In the genomic region with DNA sequence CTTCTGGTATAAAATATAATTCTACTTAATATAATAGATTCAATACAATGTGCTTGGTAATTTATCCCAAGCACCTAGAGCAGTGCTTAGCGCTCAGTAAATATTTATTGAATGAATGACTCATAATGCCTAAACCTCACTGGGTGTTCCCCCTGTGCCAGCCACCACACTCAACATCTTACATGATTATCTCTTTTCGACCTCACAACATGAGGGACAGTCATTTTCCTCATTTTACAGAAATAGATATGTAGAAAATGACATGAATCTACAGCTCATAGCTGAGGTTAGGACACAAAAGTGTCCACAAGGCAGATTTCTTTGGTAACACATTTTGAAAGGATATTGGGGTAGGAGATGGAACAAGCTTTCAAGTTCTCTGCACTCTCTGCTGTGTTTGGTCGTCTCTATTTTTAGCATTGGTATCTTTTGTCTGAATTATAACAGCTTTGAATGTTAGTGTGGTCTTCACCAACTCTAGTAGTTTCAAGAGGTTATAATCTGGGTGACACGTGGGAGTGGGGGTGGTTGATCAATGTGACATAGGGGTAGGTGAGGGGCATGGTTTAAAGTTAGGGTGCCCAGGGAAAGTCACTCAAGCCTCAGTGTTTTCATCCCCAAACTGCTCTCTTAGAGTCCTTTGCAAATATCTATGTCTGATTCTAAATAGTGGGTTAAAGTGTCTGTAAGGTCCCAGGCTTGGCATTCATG, we compare ENCODE assay signal across 13 cellular contexts. TPM values are rescaled to one million over a fixed set of nuclear protein-coding genes. Genes with fewer than 3 reads are reported as not detected.
A peak's percentile ranks its signal among the peaks of the same experiment; 100 is the strongest.
DNase-seq lines count a peak whose midpoint lies in the region; ATAC-seq and TF ChIP-seq lines count a peak whose summit lies in the region.
"Had no signal": no experiment of that assay in that cellular context is flagged by ENCODE, and none has a peak within 500 bp of the region (broad histone marks: within the 10 kb centered on the region; RNA-seq: fewer than 3 reads in every experiment).

No MANE protein-coding gene starts in this region.

- 73 to 76% methylated on average over 4 of the region's 4 CpGs for WGBS in sigmoid colon, 2 donors

- H3K4me2 ChIP-seq in PC-9: peak overlapping the region; percentile 55

- H3K9me3 ChIP-seq in cardiac muscle cell (ENCODE audit: low read depth): no peaks in the 10 kb centered on the region
- peaks cover 4% of the 10 kb centered on the region; the same call in 1 of the 2 replicates for H3K9me3 ChIP-seq in PC-9 (ENCODE audit: insufficient read depth, low read depth)
- H3K9me3 ChIP-seq in sigmoid colon: no peaks in the 10 kb centered on the region
- H3K9me3 ChIP-seq: testis had no signal

- no peaks in the 10 kb centered on the region for H3K9me2 ChIP-seq in PC-9 (ENCODE audit: insufficient read depth)

- 0 out of 2 replicates have a peak overlapping the region, but pooled peaks have one; percentile 26 for H2AFZ ChIP-seq in PC-9

- no peak overlapping the region for H3K27ac Mint-ChIP-seq in immature natural killer cell

- H3K4me3 Mint-ChIP-seq in immature natural killer cell: no peak overlapping the region

- H3F3A ChIP-seq in PC-9 (ENCODE audit: insufficient read depth, low read depth): no peaks in the 10 kb centered on the region

- no peak for TF ChIP-seq POLR2A in sigmoid colon (IDR thresholded peaks at IDR 0.05)

- no peak for TF ChIP-seq EP300 in sigmoid colon (IDR thresholded peaks at IDR 0.05)

- peak overlapping the region; percentile 16 for H3K4me3 ChIP-seq in cardiac muscle cell
- no peak overlapping the region for H3K4me3 ChIP-seq in PC-9
- H3K4me3 ChIP-seq in sigmoid colon: no peak overlapping the region
- H3K4me3 ChIP-seq: testis had no signal

- peaks cover 0 to 2% (median 0%) of the 10 kb centered on the region in 3 donors for H3K27me3 Mint-ChIP-seq in immature natural killer cell (ENCODE audit: low read depth in 3 of 3)

- peaks cover 7 to 32% of the 10 kb centered on the region in 2 donors for H3K4me1 Mint-ChIP-seq in immature natural killer cell

- POLR2A ChIA-PET in PC-9 (lab: Charles Lee; ENCODE audit: unreplicated experiment): interaction anchor here (0.5 kb wide), 2 partner anchors 741 to 1730 kb away, joined by 3 to 7 read pairs; no protein-coding TSS in a partner anchor

- no peaks in the 10 kb centered on the region for H3K79me2 ChIP-seq in PC-9 (ENCODE audit: low read depth)

- H3K9me3 Mint-ChIP-seq in immature natural killer cell: peaks cover 0 to 9% (median under 1%) of the 10 kb centered on the region in 6 donors

- H3K36me3 Mint-ChIP-seq in immature natural killer cell: peaks cover 3 to 11% (median 9%) of the 10 kb centered on the region in 3 donors

- intact Hi-C loops in left ventricle myocardium superior (cut with micrococcal nuclease): no loop called here
- intact Hi-C loops in PC-9 (cut with micrococcal nuclease; ENCODE audit: unreplicated experiment): no loop called here
- intact Hi-C loops in sigmoid colon (cut with DNase I): no loop called here

- H3K27me3 ChIP-seq in cardiac muscle cell: no peaks in the 10 kb centered on the region
- H3K27me3 ChIP-seq in PC-9 (ENCODE audit: insufficient read depth, low read depth): no peaks in the 10 kb centered on the region
- H3K27me3 ChIP-seq in sigmoid colon: no peaks in the 10 kb centered on the region
- H3K27me3 ChIP-seq: testis had no signal

- peaks cover 34% of the 10 kb centered on the region for H3K36me3 ChIP-seq in cardiac muscle cell
- H3K36me3 ChIP-seq in PC-9 (ENCODE audit: low read depth): no peaks in the 10 kb centered on the region
- H3K36me3 ChIP-seq in sigmoid colon: peaks cover 0 to 13% (median 2%) of the 10 kb centered on the region in 4 donors

- no peak for ATAC-seq in left ventricle myocardium superior
- ATAC-seq in HG02759 (IDR thresholded peaks at IDR 0.05; ENCODE audit: unreplicated experiment): peak; percentile 91
- peak; percentile 82 for ATAC-seq in stimulated activated naive CD8-positive, alpha-beta T cell treated with anti-CD3 and anti-CD28 coated beads, Interleukin-15, Interleukin-2, amounts not matched to agents 100 U/mL and 50 U/mL, for 24 hours

- no peak for TF ChIP-seq CTCF in cardiac muscle cell (IDR thresholded peaks at IDR 0.05; ENCODE audit: low read depth, low read length)
- TF ChIP-seq CTCF in PC-9 (conservative IDR thresholded peaks at IDR 0.05): no peak
- TF ChIP-seq CTCF in sigmoid colon (IDR thresholded peaks at IDR 0.05): no peak

- no TSS peak for BruUV-seq in PC-9 (replicated peaks; lab: Mats Ljungman, UMichigan)

- H3K27ac ChIP-seq in cardiac muscle cell: peak overlapping the region; percentile 92
- H3K27ac ChIP-seq in PC-9: no peak overlapping the region
- peak overlapping the region in 2 of 4 donors; percentile 56 to 58 for H3K27ac ChIP-seq in sigmoid colon
- H3K27ac ChIP-seq: testis had no signal

- CTCF ChIA-PET in PC-9 (lab: Charles Lee): interaction anchor here (0.6 kb wide), 1 partner anchor 509 kb away, joined by 4 read pairs; no protein-coding TSS in a partner anchor

- DNase-seq in cardiac muscle cell (ENCODE audit: low read depth in 1 of 2, low spot score in 1 of 2) (no peak), left ventricle myocardium superior (no peak), PC-9 (peak in 1 of 2 experiments; percentile 58), immature natural killer cell (no peak), sigmoid colon (no peak), NCI-H524 (lab: John Stamatoyannopoulos, UW) (no peak)
- DNase-seq in stimulated activated naive CD8-positive, alpha-beta T cell treated with anti-CD3 and anti-CD28 coated beads, Interleukin-15, Interleukin-2, amounts not matched to agents 100 U/mL and 50 U/mL, for 24 hours: no peak
- DNase-seq: foreskin melanocyte, midbrain, NCI-H1417 treated with DMSO at 0.1 percent for 48 hours, testis had no signal

- H3K4me1 ChIP-seq in cardiac muscle cell (ENCODE audit: low read depth) (peaks cover 68% of the 10 kb centered on the region), PC-9 (replicated peaks; ENCODE audit: insufficient read depth) (peaks cover 35% of the 10 kb centered on the region), sigmoid colon (peaks cover 0 to 40% (median 28%) of the 10 kb centered on the region in 4 donors)
- H3K4me1 ChIP-seq: testis had no signal

- H4K20me1 ChIP-seq in PC-9 (ENCODE audit: insufficient read depth): no peaks in the 10 kb centered on the region

RNA-seq across cellular contexts. Expression of a gene that starts 9.8 kb away (rescaled TPM):
- total RNA-seq in cardiac muscle cell (209 and 219 TPM in 2 replicates), left ventricle myocardium superior (724 TPM), PC-9 (2021) (0.88 and 1.3 TPM in 2 replicates), sigmoid colon (10 to 100 TPM; 17.3 to 37.7 (median 22.1) TPM)
- polyA plus RNA-seq in cardiac muscle cell (182 and 194 TPM in 2 replicates), immature natural killer cell (1 to 10 TPM in 1 of 3 donors, under 1 TPM in 1, not detected in 1; 0.72 to 1.2 TPM), sigmoid colon (10 to 100 TPM in 1 of 3 donors, 1 to 10 TPM in 2; 3.3 to 11.1 (median 5.4) TPM)
- total RNA-seq: RPMI7951 had no signal

RNA-seq across cellular contexts. Expression of a gene that starts 37.6 kb away (rescaled TPM):
- total RNA-seq in cardiac muscle cell: 152 and 195 TPM in 2 replicates
- 321 and 420 TPM in 2 replicates for polyA plus RNA-seq in cardiac muscle cell
- total RNA-seq in left ventricle myocardium superior: 1,328 TPM
- 469 and 532 TPM in 2 replicates for total RNA-seq in PC-9 (2021)
- polyA plus RNA-seq in immature natural killer cell: 1,000 to 10,000 TPM; 2,810 to 4,711 (median 3,144) TPM
- total RNA-seq in sigmoid colon: 100 to 1,000 TPM; 165 to 208 (median 186) TPM
- 1,000 to 10,000 TPM in 1 of 3 donors, 100 to 1,000 TPM in 2; 558 to 1,173 (median 876) TPM for polyA plus RNA-seq in sigmoid colon

RNA-seq across cellular contexts. Expression of a gene that starts 51.9 kb away (rescaled TPM):
- total RNA-seq in cardiac muscle cell: 74.8 and 137 TPM in 2 replicates
- 211 and 299 TPM in 2 replicates for polyA plus RNA-seq in cardiac muscle cell
- 168 TPM for total RNA-seq in left ventricle myocardium superior
- total RNA-seq in PC-9 (2021): 381 and 383 TPM in 2 replicates
- polyA plus RNA-seq in immature natural killer cell: 1,000 to 10,000 TPM; 1,023 to 1,314 (median 1,183) TPM
- total RNA-seq in sigmoid colon: 100 to 1,000 TPM; 155 to 227 (median 181) TPM
- 1,000 to 10,000 TPM in 2 of 3 donors, 100 to 1,000 TPM in 1; 696 to 1,674 (median 1,233) TPM for polyA plus RNA-seq in sigmoid colon
